7 cellular contexts compared by ENCODE assay signal in the genomic region with DNA sequence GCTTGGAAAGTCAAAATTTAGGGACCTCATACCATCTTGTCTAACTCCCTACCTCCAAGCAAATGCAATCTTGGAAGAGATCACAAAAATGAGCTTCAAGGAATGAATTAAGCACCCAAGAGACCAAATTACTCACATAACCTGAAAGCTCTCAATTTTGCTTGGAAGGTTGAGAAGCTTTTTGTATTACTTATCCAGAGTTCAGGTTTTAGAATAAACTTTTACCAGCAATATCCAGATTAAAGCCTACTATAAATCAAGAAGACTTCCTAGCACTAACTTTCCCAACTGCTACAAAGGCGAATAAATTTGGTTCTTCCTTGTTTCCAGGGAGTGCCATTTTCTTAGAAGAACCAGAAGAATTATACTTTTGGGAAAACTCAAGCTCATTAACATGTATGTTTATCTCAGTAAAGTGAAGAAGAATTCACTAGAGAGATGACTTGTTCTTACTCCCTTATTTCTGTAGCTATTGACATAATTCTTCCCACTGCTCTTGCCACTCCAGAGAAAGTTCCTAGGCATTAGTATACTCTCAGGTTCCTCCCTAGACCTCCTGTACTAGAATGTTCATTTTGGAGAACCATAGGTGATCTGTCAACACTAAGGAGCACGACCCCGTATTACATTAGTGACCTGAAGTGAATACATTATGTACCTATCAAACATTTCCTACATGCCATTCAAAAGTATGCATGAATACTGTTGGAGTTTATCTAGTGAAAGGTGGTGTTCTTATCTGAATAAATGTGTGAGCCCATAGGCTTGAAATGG. TPM values are rescaled to one million over a fixed set of nuclear protein-coding genes. Genes with fewer than 3 reads are reported as not detected.
DNase-seq lines count a peak whose midpoint lies in the region; ATAC-seq and TF ChIP-seq lines count a peak whose summit lies in the region.

No MANE protein-coding gene starts in this region.

- ATAC-seq in GM19324 (IDR thresholded peaks at IDR 0.05; ENCODE audit: low FRiP score, unreplicated experiment) = no peak

- peaks cover 59% of the 10 kb centered on the region for H3K36me3 Mint-ChIP-seq in activated CD4-positive, alpha-beta memory T cell treated with anti-CD3 and anti-CD28 coated beads, Interleukin-2, amount 10 ng/mL, durations not matched to agents 7 days and 5 days (ENCODE audit: low read depth)

- TF ChIP-seq CTCF in HFF-Myc (IDR thresholded peaks at IDR 0.05; ENCODE audit: low read depth, low read length, missing control alignments) (no peak), hepatocyte (IDR thresholded peaks at IDR 0.05; ENCODE audit: poor library complexity) (no peak), stomach (IDR thresholded peaks at IDR 0.05) (no peak)

- 61% methylated on average over 3 of the region's 3 CpGs for WGBS in hepatocyte (ENCODE audit: low lambda C conversion rate, missing lambda C conversion rate)
- WGBS in stomach, 5 donors = 32 to 45% (median 39%) methylated on average over 3 of the region's 3 CpGs

- peak overlapping the region; percentile 90 for H3K4me2 ChIP-seq in hepatocyte

- TF ChIP-seq POLR2A in stomach (IDR thresholded peaks at IDR 0.05) = no peak

- H3K4me1 Mint-ChIP-seq in activated CD4-positive, alpha-beta memory T cell treated with anti-CD3 and anti-CD28 coated beads, Interleukin-2, amount 10 ng/mL, durations not matched to agents 7 days and 5 days = peaks cover 61% of the 10 kb centered on the region

- H3K9me3 ChIP-seq in hepatocyte (ENCODE audit: low read depth) = no peaks in the 10 kb centered on the region
- no peaks in the 10 kb centered on the region for H3K9me3 ChIP-seq in stomach

- intact Hi-C loops in stomach (cut with DNase I; ENCODE audit: low total_unique reads) = no loop called here

- H3K9me3 Mint-ChIP-seq in activated CD4-positive, alpha-beta memory T cell treated with anti-CD3 and anti-CD28 coated beads, Interleukin-2, amount 10 ng/mL, durations not matched to agents 7 days and 5 days = no peaks in the 10 kb centered on the region

- H2AFZ ChIP-seq in hepatocyte = no peak overlapping the region

- H3K27ac Mint-ChIP-seq in activated CD4-positive, alpha-beta memory T cell treated with anti-CD3 and anti-CD28 coated beads, Interleukin-2, amount 10 ng/mL, durations not matched to agents 7 days and 5 days = no peak overlapping the region

- TF ChIP-seq EP300 in stomach (IDR thresholded peaks at IDR 0.05) = no peak

- H3K27me3 ChIP-seq in hepatocyte = no peaks in the 10 kb centered on the region
- H3K27me3 ChIP-seq in stomach = no peaks in the 10 kb centered on the region

- peaks cover 37% of the 10 kb centered on the region for H3K4me1 ChIP-seq in hepatocyte (ENCODE audit: insufficient read depth)
- peaks cover 31 to 77% (median 51%) of the 10 kb centered on the region in 4 donors for H3K4me1 ChIP-seq in stomach

- H3K4me3 ChIP-seq in HFF-Myc (replicated peaks; ENCODE audit: low read depth, low read length) (peak overlapping the region; percentile 69), hepatocyte (peak overlapping the region; percentile 94), stomach (peak overlapping the region; percentile 61 to 83 (median 76))

- H3K27ac ChIP-seq in hepatocyte (peak overlapping the region; percentile 98), stomach (peak overlapping the region in 4 of 5 donors; percentile 31 to 99 (median 96))

- DNase-seq in HFF-Myc (ENCODE audit: extremely low read depth, low read depth) = no peak
- no peak for DNase-seq in activated CD4-positive, alpha-beta memory T cell treated with anti-CD3 and anti-CD28 coated beads, Interleukin-2, amount 10 ng/mL, durations not matched to agents 7 days and 5 days
- no peak for DNase-seq in hepatocyte (ENCODE audit: low spot score)
- DNase-seq in stomach = no peak
- DNase-seq in EL = no peak
- no peak for DNase-seq in NOMO-1 treated with DMSO at 0.1 percent for 48 hours (lab: John Stamatoyannopoulos, UW; ENCODE audit: unreplicated experiment)

- H3K36me3 ChIP-seq in hepatocyte (replicated peaks; ENCODE audit: insufficient read depth, low read depth) = no peaks in the 10 kb centered on the region
- peaks cover 10 to 25% (median 20%) of the 10 kb centered on the region in 4 donors for H3K36me3 ChIP-seq in stomach

- peaks cover 2% of the 10 kb centered on the region for H3K27me3 Mint-ChIP-seq in activated CD4-positive, alpha-beta memory T cell treated with anti-CD3 and anti-CD28 coated beads, Interleukin-2, amount 10 ng/mL, durations not matched to agents 7 days and 5 days

- H3K4me3 Mint-ChIP-seq in activated CD4-positive, alpha-beta memory T cell treated with anti-CD3 and anti-CD28 coated beads, Interleukin-2, amount 10 ng/mL, durations not matched to agents 7 days and 5 days = peak overlapping the region; percentile 21

- CTCF ChIA-PET in activated CD4-positive, alpha-beta memory T cell treated with anti-CD3 and anti-CD28 coated beads, Interleukin-2, amount 10 ng/mL, durations not matched to agents 7 days and 5 days (lab: Charles Lee) = interaction anchor here (1.0 to 1.6 kb wide), 6 partner anchors 8 to 254 kb away, joined by 3 to 6 read pairs (median 4); no protein-coding TSS in a partner anchor

- POLR2A ChIA-PET in activated CD4-positive, alpha-beta memory T cell treated with anti-CD3 and anti-CD28 coated beads, Interleukin-2, amount 10 ng/mL, durations not matched to agents 7 days and 5 days (lab: Charles Lee) = interaction anchor here (1.1 to 1.4 kb wide), 3 partner anchors 8 to 610 kb away, joined by 3 to 6 read pairs (median 6); partner anchors contain the start of genes MSH6 and STPG4

- H3K9me2 ChIP-seq in hepatocyte (replicated peaks; ENCODE audit: insufficient read depth) = no peaks in the 10 kb centered on the region

- H4K20me1 ChIP-seq in hepatocyte (ENCODE audit: insufficient read depth, poor library complexity, severe bottlenecking) = peaks cover 73% of the 10 kb centered on the region

- peaks cover 81% of the 10 kb centered on the region for H3K79me2 ChIP-seq in hepatocyte

RNA-seq across cellular contexts. Expression of gene CALM2, which starts 3.2 kb away (rescaled TPM):
- 100 to 1,000 TPM; 426 to 432 TPM for total RNA-seq in activated CD4-positive, alpha-beta memory T cell treated with anti-CD3 and anti-CD28 coated beads, Interleukin-2, amount 10 ng/mL, durations not matched to agents 7 days and 5 days
- total RNA-seq in hepatocyte (705 and 910 TPM in 2 replicates), stomach (100 to 1,000 TPM; 193 to 700 (median 438) TPM)
- polyA plus RNA-seq in hepatocyte (1,204 and 1,284 TPM in 2 replicates), stomach (100 to 1,000 TPM; 392 to 541 (median 413) TPM)

RNA-seq across cellular contexts. Expression of gene STPG4, which starts 18.0 kb away (rescaled TPM):
- under 1 TPM in 1 of 2 experiments, not detected in 1; 0.13 TPM for total RNA-seq in activated CD4-positive, alpha-beta memory T cell treated with anti-CD3 and anti-CD28 coated beads, Interleukin-2, amount 10 ng/mL, durations not matched to agents 7 days and 5 days
- 0.72 TPM in 1 of 2 replicates, not detected in the other for total RNA-seq in hepatocyte
- polyA plus RNA-seq in hepatocyte = 0.19 TPM in 1 of 2 replicates, not detected in the other
- total RNA-seq in stomach = not detected
- not detected for polyA plus RNA-seq in stomach
